9 cellular contexts compared by ENCODE assay signal in genomic region chr21:46052703-46053651, GRCh38. TPM values are rescaled to one million over a fixed set of nuclear protein-coding genes. Genes with fewer than 3 reads are reported as not detected.
DNase-seq lines count a peak whose midpoint lies in the region; ATAC-seq and TF ChIP-seq lines count a peak whose summit lies in the region.
"Had no signal": no experiment of that assay in that cellular context is flagged by ENCODE, and none has a peak within 500 bp of the region (broad histone marks: within the 10 kb centered on the region; RNA-seq: fewer than 3 reads in every experiment).

No MANE protein-coding gene starts in this region.

- H3K27ac Mint-ChIP-seq in Caco-2 (ENCODE audit: unreplicated experiment) = no peak overlapping the region
- H3K27ac Mint-ChIP-seq: dendritic cell treated with granulocyte-macrophage colony-stimulating factor and Interleukin-4, amounts not matched to agents 40 ng/mL and 50 ng/mL, for 4 days had no signal

- no peaks in the 10 kb centered on the region for H3K4me1 ChIP-seq in Caco-2

- intact Hi-C loops in sciatic nerve (cut with DNase I) = no loop called here
- intact Hi-C loops in Caco-2 (cut with micrococcal nuclease; ENCODE audit: unreplicated experiment) = no loop called here

- TF ChIP-seq EP300 in Ishikawa (IDR thresholded peaks at IDR 0.05; ENCODE audit: borderline replicate concordance) = no peak

- H3K27me3 Mint-ChIP-seq in Caco-2 (ENCODE audit: insufficient read depth, unreplicated experiment) = no peaks in the 10 kb centered on the region

- POLR2A ChIA-PET in Caco-2 (lab: Charles Lee) = no interaction called here

- no peaks in the 10 kb centered on the region for H3K4me1 Mint-ChIP-seq in Caco-2 (ENCODE audit: low read depth, unreplicated experiment)

- TF ChIP-seq CTCF in cardiac fibroblast (IDR thresholded peaks at IDR 0.05; ENCODE audit: low read depth, low read length) (no peak), Caco-2 (IDR thresholded peaks at IDR 0.05; ENCODE audit: insufficient read depth in 1 of 2, low read depth in 1 of 2, low read length in 1 of 2, severe bottlenecking in 1 of 2, unreplicated experiment in 1 of 2) (no peak)

- no peaks in the 10 kb centered on the region for H3K9me3 Mint-ChIP-seq in Caco-2 (ENCODE audit: unreplicated experiment)
- H3K9me3 Mint-ChIP-seq: dendritic cell treated with granulocyte-macrophage colony-stimulating factor and Interleukin-4, amounts not matched to agents 40 ng/mL and 50 ng/mL, for 4 days had no signal

- H3K9me3 ChIP-seq in Caco-2 = no peaks in the 10 kb centered on the region

- DNase-seq in A172 (ENCODE audit: low spot score) = peak; percentile 84
- DNase-seq in cardiac fibroblast (ENCODE audit: low read depth in 2 of 2) = peak; percentile 63 to 94
- DNase-seq in sciatic nerve (ENCODE audit: low spot score) = peak; percentile 58
- no peak for DNase-seq in iPS-NIHi11 (ENCODE audit: low spot score)
- no peak for DNase-seq in Caco-2
- DNase-seq in pons (ENCODE audit: low spot score) = no peak

- H3K4me3 ChIP-seq in cardiac fibroblast (replicated peaks in 1 of 2; ENCODE audit: low read depth in 2 of 2, low read length in 2 of 2) (no peak overlapping the region), Caco-2 (ENCODE audit: low read depth, low read length) (no peak overlapping the region)

- H3K27me3 ChIP-seq in Caco-2 (replicated peaks; ENCODE audit: control insufficient read depth, insufficient read depth, low read length) = no peaks in the 10 kb centered on the region

- no peak overlapping the region for H3K4me3 Mint-ChIP-seq in Caco-2 (ENCODE audit: unreplicated experiment)
- H3K4me3 Mint-ChIP-seq: dendritic cell treated with granulocyte-macrophage colony-stimulating factor and Interleukin-4, amounts not matched to agents 40 ng/mL and 50 ng/mL, for 4 days had no signal

- H3K36me3 Mint-ChIP-seq in Caco-2 (ENCODE audit: insufficient read depth, unreplicated experiment) = peaks cover 4% of the 10 kb centered on the region

- BruUV-seq in Caco-2 (replicated peaks; lab: Mats Ljungman, UMichigan) = no TSS peak

- H3K36me3 ChIP-seq in Caco-2 (ENCODE audit: control insufficient read depth, insufficient read depth, low read length) = no peaks in the 10 kb centered on the region

- ATAC-seq in sciatic nerve = no peak
- no peak for ATAC-seq in GM18858 (IDR thresholded peaks at IDR 0.05; ENCODE audit: unreplicated experiment)

- TF ChIP-seq RAD21 in Ishikawa (IDR thresholded peaks at IDR 0.05; ENCODE audit: low read depth) = no peak

- CTCF ChIA-PET in Caco-2 (lab: Charles Lee) = no interaction called here

TF ChIP-seq in Ishikawa, 13 proteins besides CTCF, POLR2A, EP300 and RAD21:
- TF ChIP-seq TEAD4 (IDR thresholded peaks at IDR 0.05) = peak; percentile 35; the same call in 1 of the 2 replicates
- TF ChIP-seq TCF12 (IDR thresholded peaks at IDR 0.05; ENCODE audit: low read depth) = peak; percentile 46; the same call in 1 of the 2 replicates
- no peak for TF ChIP-seq YY1 (IDR thresholded peaks at IDR 0.05; ENCODE audit: low read depth)

RNA-seq across cellular contexts. Expression of gene COL6A2, which starts 44.9 kb away (rescaled TPM):
- total RNA-seq in A172 (2014; rRNA removed; shearing (Covaris generic)) = 163 and 221 TPM in 2 replicates
- total RNA-seq in sciatic nerve (397 TPM), Caco-2 (2022) (8.8 and 11.1 TPM in 2 replicates)

Comparison
In these comparisons a context has a peak if more than half of its experiments do, and no peak if none do; other contexts are left out.
1. DNase-seq: peak in A172 (single experiment), cardiac fibroblast (2 of 2) and sciatic nerve (single experiment); none in iPS-NIHi11 (single experiment), Caco-2 (0 of 2) and pons (single experiment).
2. RNA of gene COL6A2, which starts 44.9 kb away (total RNA-seq): 397 TPM in sciatic nerve (single experiment) and 163 to 221 TPM in A172; 8.8 to 11.1 TPM in Caco-2; every median in the first group is over 10 times any median in the second.